28 cellular contexts compared by ENCODE assay signal in the genomic region with DNA sequence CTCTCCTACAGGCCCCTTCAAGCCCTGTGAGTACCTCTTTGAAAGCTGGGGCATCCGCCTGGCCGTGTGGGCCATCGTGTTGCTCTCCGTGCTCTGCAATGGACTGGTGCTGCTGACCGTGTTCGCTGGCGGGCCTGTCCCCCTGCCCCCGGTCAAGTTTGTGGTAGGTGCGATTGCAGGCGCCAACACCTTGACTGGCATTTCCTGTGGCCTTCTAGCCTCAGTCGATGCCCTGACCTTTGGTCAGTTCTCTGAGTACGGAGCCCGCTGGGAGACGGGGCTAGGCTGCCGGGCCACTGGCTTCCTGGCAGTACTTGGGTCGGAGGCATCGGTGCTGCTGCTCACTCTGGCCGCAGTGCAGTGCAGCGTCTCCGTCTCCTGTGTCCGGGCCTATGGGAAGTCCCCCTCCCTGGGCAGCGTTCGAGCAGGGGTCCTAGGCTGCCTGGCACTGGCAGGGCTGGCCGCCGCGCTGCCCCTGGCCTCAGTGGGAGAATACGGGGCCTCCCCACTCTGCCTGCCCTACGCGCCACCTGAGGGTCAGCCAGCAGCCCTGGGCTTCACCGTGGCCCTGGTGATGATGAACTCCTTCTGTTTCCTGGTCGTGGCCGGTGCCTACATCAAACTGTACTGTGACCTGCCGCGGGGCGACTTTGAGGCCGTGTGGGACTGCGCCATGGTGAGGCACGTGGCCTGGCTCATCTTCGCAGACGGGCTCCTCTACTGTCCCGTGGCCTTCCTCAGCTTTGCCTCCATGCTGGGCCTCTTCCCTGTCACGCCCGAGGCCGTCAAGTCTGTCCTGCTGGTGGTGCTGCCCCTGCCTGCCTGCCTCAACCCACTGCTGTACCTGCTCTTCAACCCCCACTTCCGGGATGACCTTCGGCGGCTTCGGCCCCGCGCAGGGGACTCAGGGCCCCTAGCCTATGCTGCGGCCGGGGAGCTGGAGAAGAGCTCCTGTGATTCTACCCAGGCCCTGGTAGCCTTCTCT.
"Had no signal": no experiment of that assay in that cellular context is flagged by ENCODE, and none has a peak within 500 bp of the region (broad histone marks: within the 10 kb centered on the region; RNA-seq: fewer than 3 reads in every experiment).

No MANE protein-coding gene starts in this region.

- H3K4me1 Mint-ChIP-seq: activated B cell treated with CpG ODN at 0.5 μM for 24 hours; activated T-helper 17 cell treated with anti-CD3 and anti-CD28 coated beads, Interleukin-2, amount 50 U/mL, for 72 hours; mesothelial cell of epicardium; stimulated activated naive B cell treated with anti-CD40 and anti-IgM and Interleukin-4, amounts not matched to agents 10 μg/mL and 1 μg/mL and 100 μg/mL, for 72 hours had no signal

- H3K27ac Mint-ChIP-seq: activated B cell treated with CpG ODN at 0.5 μM for 24 hours; activated CD8-positive, alpha-beta T cell treated with anti-CD3 and anti-CD28 coated beads for 36 hours; mesothelial cell of epicardium; naive thymus-derived CD4-positive, alpha-beta T cell; stimulated activated naive B cell treated with anti-CD40 and anti-IgM and Interleukin-4, amounts not matched to agents 10 μg/mL and 1 μg/mL and 100 μg/mL, for 72 hours had no signal

- H3K79me2 ChIP-seq: parathyroid adenoma had no signal

- H3K4me1 ChIP-seq: body of pancreas, colonic mucosa, parathyroid adenoma, psoas muscle, sigmoid colon, uterus had no signal

- H3K9me3 Mint-ChIP-seq: activated B cell treated with CpG ODN at 0.5 μM for 24 hours; activated CD8-positive, alpha-beta T cell treated with anti-CD3 and anti-CD28 coated beads for 36 hours; activated naive CD4-positive, alpha-beta T cell treated with anti-CD3 and anti-CD28 coated beads, Interleukin-2, amount 50 U/mL, for 72 hours; activated T-cell treated with anti-CD3 and anti-CD28 coated beads, Interleukin-2, amount 50 U/mL, for 4 hours; activated T-helper 17 cell treated with anti-CD3 and anti-CD28 coated beads, Interleukin-2, amount 50 U/mL, for 72 hours; mesothelial cell of epicardium; naive thymus-derived CD4-positive, alpha-beta T cell; stimulated activated naive B cell treated with anti-CD40 and anti-IgM and Interleukin-4, amounts not matched to agents 10 μg/mL and 1 μg/mL and 100 μg/mL, for 72 hours had no signal

- H3K36me3 Mint-ChIP-seq: activated naive CD4-positive, alpha-beta T cell treated with anti-CD3 and anti-CD28 coated beads, Interleukin-2, amount 50 U/mL, for 72 hours; mesothelial cell of epicardium; naive thymus-derived CD4-positive, alpha-beta T cell; stimulated activated naive B cell treated with anti-CD40 and anti-IgM and Interleukin-4, amounts not matched to agents 10 μg/mL and 1 μg/mL and 100 μg/mL, for 72 hours had no signal

- H3K36me3 ChIP-seq: colonic mucosa, sigmoid colon, uterus had no signal

- H3K4me3 ChIP-seq: body of pancreas, colonic mucosa, psoas muscle, sigmoid colon, thoracic aorta, uterus had no signal

- H3K4me3 Mint-ChIP-seq: activated B cell treated with CpG ODN at 0.5 μM for 24 hours; activated CD8-positive, alpha-beta T cell treated with anti-CD3 and anti-CD28 coated beads for 36 hours; activated T-cell treated with anti-CD3 and anti-CD28 coated beads, Interleukin-2, amount 50 U/mL, for 4 hours; activated T-helper 17 cell treated with anti-CD3 and anti-CD28 coated beads, Interleukin-2, amount 50 U/mL, for 72 hours; mesothelial cell of epicardium; naive thymus-derived CD4-positive, alpha-beta T cell; stimulated activated naive B cell treated with anti-CD40 and anti-IgM and Interleukin-4, amounts not matched to agents 10 μg/mL and 1 μg/mL and 100 μg/mL, for 72 hours had no signal

- H3K27me3 Mint-ChIP-seq: activated CD8-positive, alpha-beta T cell treated with anti-CD3 and anti-CD28 coated beads for 36 hours had no signal

- H3K27ac ChIP-seq: body of pancreas, colonic mucosa, epithelial cell of prostate, parathyroid adenoma, psoas muscle, sigmoid colon, thoracic aorta, uterus had no signal

- DNase-seq: activated B cell treated with CpG ODN at 0.5 μM for 24 hours; activated CD4-positive, alpha-beta T cell treated with anti-CD3 and anti-CD28 coated beads, Interleukin-2, amount 50 U/mL, for 1 hour; activated CD8-positive, alpha-beta T cell treated with anti-CD3 and anti-CD28 coated beads for 36 hours; activated naive CD4-positive, alpha-beta T cell; activated T-cell treated with anti-CD3 and anti-CD28 coated beads, Interleukin-2, amount 50 U/mL, for 4 hours; anterior cingulate cortex; body of pancreas; cerebellar nuclear complex; colonic mucosa; effector CD8-positive, alpha-beta T cell; glutamatergic neuron; left cardiac atrium; naive thymus-derived CD4-positive, alpha-beta T cell; nucleus accumbens; psoas muscle; sigmoid colon; small intestine; stimulated activated CD4-positive, alpha-beta T cell treated with anti-CD3 and anti-CD28 coated beads, Interleukin-4, amount 100 ng/mL, for 24 hours; stimulated activated naive B cell treated with anti-CD40 and anti-IgM and Interleukin-4, amounts not matched to agents 10 μg/mL and 1 μg/mL and 100 μg/mL, for 72 hours; T-helper 2 cell; trophoblast cell; uterus had no signal

- H2AFZ ChIP-seq: parathyroid adenoma had no signal

- H3K27me3 ChIP-seq: body of pancreas, colonic mucosa, sigmoid colon, uterus had no signal

- ATAC-seq: activated CD8-positive, alpha-beta T cell treated with anti-CD3 and anti-CD28 coated beads for 36 hours; activated naive CD4-positive, alpha-beta T cell treated with anti-CD3 and anti-CD28 coated beads, Interleukin-2, amount 50 U/mL, for 72 hours; activated T-cell treated with anti-CD3 and anti-CD28 coated beads, Interleukin-2, amount 50 U/mL, for 4 hours; activated T-helper 17 cell treated with anti-CD3 and anti-CD28 coated beads, Interleukin-2, amount 50 U/mL, for 72 hours; body of pancreas; left cardiac atrium; naive thymus-derived CD4-positive, alpha-beta T cell; psoas muscle; stimulated activated naive B cell treated with anti-CD40 and anti-IgM and Interleukin-4, amounts not matched to agents 10 μg/mL and 1 μg/mL and 100 μg/mL, for 72 hours had no signal
